ENCODE assay signal across 31 cellular contexts in the genomic region with DNA sequence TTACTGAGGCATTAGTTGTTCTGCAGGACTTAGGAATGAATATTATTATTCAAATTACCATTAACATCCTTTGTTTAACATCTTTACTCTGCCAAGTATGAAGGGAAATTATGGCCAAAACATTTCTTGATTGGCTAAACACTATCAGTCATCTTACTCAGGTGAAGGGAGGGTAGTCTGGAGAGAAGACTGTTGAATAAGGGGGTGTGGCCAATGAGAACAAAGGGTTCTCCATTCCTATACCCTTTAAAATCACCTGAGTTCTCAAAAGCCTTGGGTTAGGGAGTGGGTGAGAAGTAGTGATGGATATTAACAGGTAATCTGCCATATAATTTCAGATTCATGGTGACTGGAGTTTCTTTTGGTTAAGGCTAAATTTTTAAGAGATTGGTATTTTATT.
"Had no signal": no experiment of that assay in that cellular context is flagged by ENCODE, and none has a peak within 500 bp of the region (broad histone marks: within the 10 kb centered on the region; RNA-seq: fewer than 3 reads in every experiment).

No MANE protein-coding gene starts in this region.

- H3K4me3 ChIP-seq: ascending aorta, cardiac muscle cell, MG63, SJCRH30, SK-N-MC had no signal

- H3K9me3 ChIP-seq: ascending aorta, MG63, SJCRH30 had no signal

- H3K4me1 ChIP-seq: ascending aorta, SJCRH30 had no signal

- ATAC-seq: activated CD8-positive, alpha-beta T cell treated with anti-CD3 and anti-CD28 coated beads for 36 hours; Panc1 had no signal

- H3K27me3 ChIP-seq: ascending aorta, cardiac muscle cell, MG63, SJCRH30 had no signal

- H3K27ac ChIP-seq: ascending aorta, cardiac muscle cell, SJCRH30, SK-N-MC, WERI-Rb-1 had no signal

- H3K27me3 Mint-ChIP-seq: activated CD4-positive, alpha-beta T cell treated with anti-CD3 and anti-CD28 coated beads, Interleukin-2, amount 10 ng/mL, durations not matched to agents 24 days and 14 days; activated CD8-positive, alpha-beta T cell treated with anti-CD3 and anti-CD28 coated beads for 36 hours; activated naive CD4-positive, alpha-beta T cell treated with anti-CD3 and anti-CD28 coated beads, Interleukin-2, amount 50 U/mL, for 24 hours; activated naive CD8-positive, alpha-beta T cell treated with anti-CD3 and anti-CD28 coated beads, Interleukin-2, amount 10 ng/mL, durations not matched to agents 7 days and 5 days; central memory CD8-positive, alpha-beta T cell had no signal

- H3K9me3 Mint-ChIP-seq: activated CD4-positive, alpha-beta T cell treated with anti-CD3 and anti-CD28 coated beads, Interleukin-2, amount 10 ng/mL, durations not matched to agents 24 days and 14 days; activated CD8-positive, alpha-beta T cell treated with anti-CD3 and anti-CD28 coated beads for 36 hours; activated naive CD4-positive, alpha-beta T cell treated with anti-CD3 and anti-CD28 coated beads, Interleukin-2, amount 50 U/mL, for 24 hours; activated naive CD8-positive, alpha-beta T cell treated with anti-CD3 and anti-CD28 coated beads, Interleukin-2, amount 10 ng/mL, durations not matched to agents 7 days and 5 days; activated T-helper 2 cell treated with anti-CD3 and anti-CD28 coated beads, Interferon-gamma antibody, Interleukin-2, Interleukin-4, amounts not matched to agents 10 μg/mL and 5 μg/mL and 100 μg/mL, durations not matched to agents 14 hours and 24 hours and 36 hours; central memory CD8-positive, alpha-beta T cell had no signal

- H3K27ac Mint-ChIP-seq: activated CD4-positive, alpha-beta T cell treated with anti-CD3 and anti-CD28 coated beads, Interleukin-2, amount 10 ng/mL, durations not matched to agents 24 days and 14 days; activated CD8-positive, alpha-beta T cell treated with anti-CD3 and anti-CD28 coated beads for 36 hours; activated naive CD4-positive, alpha-beta T cell treated with anti-CD3 and anti-CD28 coated beads, Interleukin-2, amount 50 U/mL, for 24 hours; activated naive CD8-positive, alpha-beta T cell treated with anti-CD3 and anti-CD28 coated beads, Interleukin-2, amount 10 ng/mL, durations not matched to agents 7 days and 5 days; activated T-helper 2 cell treated with anti-CD3 and anti-CD28 coated beads, Interferon-gamma antibody, Interleukin-2, Interleukin-4, amounts not matched to agents 10 μg/mL and 5 μg/mL and 100 μg/mL, durations not matched to agents 14 hours and 24 hours and 36 hours had no signal

- H3K4me3 Mint-ChIP-seq: activated CD4-positive, alpha-beta T cell treated with anti-CD3 and anti-CD28 coated beads, Interleukin-2, amount 10 ng/mL, durations not matched to agents 24 days and 14 days; activated CD8-positive, alpha-beta T cell treated with anti-CD3 and anti-CD28 coated beads for 36 hours; activated naive CD4-positive, alpha-beta T cell treated with anti-CD3 and anti-CD28 coated beads, Interleukin-2, amount 50 U/mL, for 24 hours; activated naive CD8-positive, alpha-beta T cell treated with anti-CD3 and anti-CD28 coated beads, Interleukin-2, amount 10 ng/mL, durations not matched to agents 7 days and 5 days; central memory CD8-positive, alpha-beta T cell had no signal

- DNase-seq: activated CD4-positive, alpha-beta T cell treated with anti-CD3 and anti-CD28 coated beads, Interleukin-2, amount 10 ng/mL, durations not matched to agents 24 days and 14 days; activated CD4-positive, alpha-beta T cell treated with anti-CD3 and anti-CD28 coated beads, Interleukin-2, amount 50 U/mL, for 4 hours; activated CD8-positive, alpha-beta T cell treated with anti-CD3 and anti-CD28 coated beads for 36 hours; activated gamma-delta T cell; activated naive CD4-positive, alpha-beta T cell treated with Interleukin-2 at 50 U/mL for 16 hours; activated naive CD8-positive, alpha-beta T cell treated with anti-CD3 and anti-CD28 coated beads, Interleukin-2, amount 10 ng/mL, durations not matched to agents 7 days and 5 days; activated T-cell treated with anti-CD3 and anti-CD28 coated beads, Interleukin-2, amount 50 U/mL, for 1 hour; amygdala; Kasumi-1; KG1; MG63; MV-4-11; NCI-H1092; NCI-H1436 treated with DMSO at 0.1 percent for 48 hours; NCI-H187; NCI-H2029 treated with DMSO at 0.1 percent for 48 hours; NCI-H2107; NCI-H226; NCI-H446 treated with DMSO at 0.1 percent for 48 hours; NCI-H524 treated with DMSO at 0.1 percent for 48 hours; SHP77; SJCRH30; T1000; WERI-Rb-1 had no signal

- H3K4me1 Mint-ChIP-seq: activated CD4-positive, alpha-beta T cell treated with anti-CD3 and anti-CD28 coated beads, Interleukin-2, amount 10 ng/mL, durations not matched to agents 24 days and 14 days; activated naive CD8-positive, alpha-beta T cell treated with anti-CD3 and anti-CD28 coated beads, Interleukin-2, amount 10 ng/mL, durations not matched to agents 7 days and 5 days; central memory CD8-positive, alpha-beta T cell had no signal
